21 cellular contexts compared by ENCODE assay signal in genomic region chr10:87557409-87557808, GRCh38. TPM values are rescaled to one million over a fixed set of nuclear protein-coding genes. Genes with fewer than 3 reads are reported as not detected.
DNase-seq lines count a peak whose midpoint lies in the region; ATAC-seq, FAIRE-seq and TF ChIP-seq lines count a peak whose summit lies in the region.
"Had no signal": no experiment of that assay in that cellular context is flagged by ENCODE, and none has a peak within 500 bp of the region (broad histone marks: within the 10 kb centered on the region; RNA-seq: fewer than 3 reads in every experiment).

No MANE protein-coding gene starts in this region.

- TF ChIP-seq RAD21 in liver (IDR thresholded peaks at IDR 0.05): peak; percentile 20 to 40
- TF ChIP-seq RAD21 in HepG2 (CRISPR knock-in tag; IDR thresholded peaks at IDR 0.05): no peak

- BruUV-seq in HepG2 (replicated peaks; lab: Mats Ljungman, UMichigan): no TSS peak

- H3K4me1 Mint-ChIP-seq in endodermal cell: peaks cover 15% of the 10 kb centered on the region
- H3K4me1 Mint-ChIP-seq: B cell had no signal

- peaks cover 0 to 2% (median 0%) of the 10 kb centered on the region in 4 donors for H3K9me3 ChIP-seq in liver (ENCODE audit: control insufficient read depth in 4 of 4, low read length in 3 of 4)
- no peaks in the 10 kb centered on the region for H3K9me3 ChIP-seq in HepG2 (ENCODE audit: low read length)
- peaks cover 6% of the 10 kb centered on the region for H3K9me3 ChIP-seq in endodermal cell (ENCODE audit: control insufficient read depth, low read length)
- H3K9me3 ChIP-seq in right lobe of liver: no peaks in the 10 kb centered on the region
- H3K9me3 ChIP-seq: A549, Caco-2 had no signal

- POLR2A ChIA-PET in HepG2 (lab: Yijun Ruan, JAX): no interaction called here

- no peak overlapping the region for H3K4me3 Mint-ChIP-seq in endodermal cell
- H3K4me3 Mint-ChIP-seq: B cell; CD4-positive, alpha-beta T cell; CD8-positive, alpha-beta T cell had no signal

- peaks cover 12% of the 10 kb centered on the region for H3K36me3 Mint-ChIP-seq in endodermal cell (ENCODE audit: low read depth)

- ATAC-seq in HepG2 (no peak), right lobe of liver (peak; percentile 71 to 85 (median 81))
- ATAC-seq: A549; CD8-positive, alpha-beta T cell; GM12878 had no signal

- H3K9me3 Mint-ChIP-seq in endodermal cell: peaks cover 5% of the 10 kb centered on the region
- H3K9me3 Mint-ChIP-seq: CD4-positive, alpha-beta T cell had no signal

- no peaks in the 10 kb centered on the region for H3K27me3 Mint-ChIP-seq in endodermal cell (ENCODE audit: insufficient read depth)
- H3K27me3 Mint-ChIP-seq: CD4-positive, alpha-beta T cell had no signal

- intact Hi-C loops in HepG2 (cut with micrococcal nuclease; ENCODE audit: unreplicated experiment): no loop called here
- intact Hi-C loops in right lobe of liver (cut with DNase I): no loop called here

- no peak for TF ChIP-seq EP300 in HepG2 (IDR thresholded peaks at IDR 0.05; ENCODE audit: low read depth in 2 of 2, low read length in 2 of 2)
- no peak for TF ChIP-seq EP300 in HepG2 (CRISPR knock-in tag; IDR thresholded peaks at IDR 0.05; ENCODE audit: borderline replicate concordance)

- 36% methylated on average over 3 of the region's 3 CpGs for WGBS in liver
- 95% methylated on average over 3 of the region's 3 CpGs for WGBS in HepG2 (ENCODE audit: low lambda C conversion rate)
- WGBS in endodermal cell (ENCODE audit: insufficient coverage in 1 of 2, insufficient read length in 1 of 2), 2 experiments: 80 to 95% methylated on average over 1 to 3 of the region's 3 CpGs
- WGBS in right lobe of liver (ENCODE audit: insufficient coverage, low coverage, low lambda C conversion rate, missing lambda C conversion rate): 45% methylated on average over 3 of the region's 3 CpGs

- H3K4me2 ChIP-seq in HepG2 (ENCODE audit: low read depth, low read length): no peak overlapping the region
- H3K4me2 ChIP-seq: A549; BLaER1 treated with 17β-estradiol and CSF1 and Interleukin-3, amounts not matched to agents 10 nM and 100 nM had no signal

- H3K36me3 ChIP-seq in liver (ENCODE audit: control insufficient read depth in 4 of 4, insufficient read depth in 3 of 4, low read depth in 1 of 4, low read length in 3 of 4) (peaks cover 0 to 6% (median 4%) of the 10 kb centered on the region in 4 donors), HepG2 (replicated peaks in 1 of 2; ENCODE audit: control insufficient read depth in 1 of 2, insufficient read depth in 2 of 2, low read length in 2 of 2) (peaks cover 0 to 4% of the 10 kb centered on the region in 2 experiments; a peak in 1 of 5 replicates), endodermal cell (ENCODE audit: control insufficient read depth, insufficient read depth, low read length) (peaks cover 11% of the 10 kb centered on the region), right lobe of liver (peaks cover 0 to 6% (median 0%) of the 10 kb centered on the region in 4 donors)

- no peak for TF ChIP-seq POLR2A in HepG2 (IDR thresholded peaks at IDR 0.05; ENCODE audit: insufficient read depth in 1 of 2, low read depth in 2 of 2, low read length in 2 of 2)
- no peak for TF ChIP-seq POLR2A in right lobe of liver (IDR thresholded peaks at IDR 0.05)

- peak overlapping the region; percentile 35 for H3K27ac Mint-ChIP-seq in endodermal cell
- H3K27ac Mint-ChIP-seq: B cell; CD4-positive, alpha-beta T cell; CD8-positive, alpha-beta T cell had no signal

- H3K27ac ChIP-seq in liver (ENCODE audit: low read depth in 1 of 2, low read length in 2 of 2) (peak overlapping the region; percentile 28 to 55), HepG2 (ENCODE audit: extremely low read length, insufficient read depth, low read length) (no peak overlapping the region), endodermal cell (ENCODE audit: low read depth, low read length) (no peak overlapping the region), right lobe of liver (peak overlapping the region in 1 of 3 donors; percentile 46), substantia nigra (ENCODE audit: low read depth, low read length, poor library complexity, severe bottlenecking) (no peak overlapping the region)
- H3K27ac ChIP-seq: 22Rv1; A549; BLaER1 treated with 17β-estradiol and CSF1 and Interleukin-3, amounts not matched to agents 10 nM and 100 nM; C4-2B had no signal

- H4K20me1 ChIP-seq in HepG2 (ENCODE audit: insufficient read depth, low read length): no peaks in the 10 kb centered on the region
- H4K20me1 ChIP-seq: BLaER1 treated with 17β-estradiol and CSF1 and Interleukin-3, amounts not matched to agents 10 nM and 100 nM had no signal

- no peak overlapping the region for H3K4me3 ChIP-seq in liver (ENCODE audit: low read depth in 1 of 3, low read length in 3 of 3)
- no peak overlapping the region for H3K4me3 ChIP-seq in HepG2 (replicated peaks in 1 of 3; ENCODE audit: insufficient read depth in 1 of 3, low read depth in 2 of 3, low read length in 3 of 3)
- H3K4me3 ChIP-seq in endodermal cell (ENCODE audit: low read length): no peak overlapping the region
- H3K4me3 ChIP-seq in right lobe of liver: no peak overlapping the region
- H3K4me3 ChIP-seq: A549; BLaER1 treated with 17β-estradiol and CSF1 and Interleukin-3, amounts not matched to agents 10 nM and 100 nM; GM12878 had no signal

- in situ Hi-C loops in HepG2 (cut with HindIII; ENCODE audit: extremely low pct_ligation_motif_present, low pct_unique_long_range_greater_than_20kb): no loop called here

- H2AFZ ChIP-seq in HepG2 (ENCODE audit: low read length): no peak overlapping the region

- H3K9ac ChIP-seq in liver (ENCODE audit: low read depth in 1 of 2, low read length in 2 of 2) (no peak overlapping the region), HepG2 (ENCODE audit: insufficient read depth, low read depth, low read length) (no peak overlapping the region), endodermal cell (ENCODE audit: extremely low read depth, low read length, poor library complexity, severe bottlenecking) (no peak overlapping the region)
- H3K9ac ChIP-seq: BLaER1 treated with 17β-estradiol and CSF1 and Interleukin-3, amounts not matched to agents 10 nM and 100 nM had no signal

- no peaks in the 10 kb centered on the region for H3K79me2 ChIP-seq in HepG2 (ENCODE audit: insufficient read depth, low read length)

- no peak for FAIRE-seq in HepG2 (lab: Jason Lieb, UNC)
- FAIRE-seq: A549, D721Med, G401.6, GM12878, GM18507 had no signal

- H3K27me3 ChIP-seq in liver (ENCODE audit: control insufficient read depth in 4 of 4, insufficient read depth in 4 of 4, low read length in 3 of 4) (no peaks in the 10 kb centered on the region), HepG2 (ENCODE audit: control insufficient read depth in 1 of 2, insufficient read depth in 2 of 2, low read length in 2 of 2) (no peaks in the 10 kb centered on the region), endodermal cell (ENCODE audit: control insufficient read depth, insufficient read depth, low read length, poor library complexity, severe bottlenecking) (no peaks in the 10 kb centered on the region), right lobe of liver (no peaks in the 10 kb centered on the region)
- H3K27me3 ChIP-seq: BLaER1 treated with 17β-estradiol and CSF1 and Interleukin-3, amounts not matched to agents 10 nM and 100 nM had no signal

- peaks cover 3 to 36% (median 15%) of the 10 kb centered on the region in 4 donors for H3K4me1 ChIP-seq in liver (ENCODE audit: control insufficient read depth in 4 of 4, insufficient read depth in 4 of 4, low read length in 3 of 4)
- peaks cover 26% of the 10 kb centered on the region for H3K4me1 ChIP-seq in HepG2 (ENCODE audit: insufficient read depth, low read length)
- peaks cover 3% of the 10 kb centered on the region for H3K4me1 ChIP-seq in endodermal cell (ENCODE audit: control insufficient read depth, insufficient read depth, low read length)
- peaks cover 0 to 17% (median 7%) of the 10 kb centered on the region in 4 donors for H3K4me1 ChIP-seq in right lobe of liver
- H3K4me1 ChIP-seq: A549; BLaER1 treated with 17β-estradiol and CSF1 and Interleukin-3, amounts not matched to agents 10 nM and 100 nM; Caco-2 had no signal

- CTCF ChIA-PET in HepG2 (lab: Yijun Ruan, JAX; ENCODE audit: low intra/inter-chr PET ratio, low total read pairs): no interaction called here

- no peak for TF ChIP-seq CTCF in liver (IDR thresholded peaks at IDR 0.05; ENCODE audit: low read depth, low read length, missing input control)
- TF ChIP-seq CTCF in HepG2 (CRISPR knock-in tag; IDR thresholded peaks at IDR 0.05): no peak
- no peak for TF ChIP-seq CTCF in endodermal cell (conservative IDR thresholded peaks at IDR 0.05)
- TF ChIP-seq CTCF in right lobe of liver (IDR thresholded peaks at IDR 0.05): no peak

- no peak for DNase-seq in HepG2 (ENCODE audit: low spot score)
- DNase-seq in endodermal cell: no peak
- DNase-seq in right lobe of liver: no peak
- DNase-seq in activated effector memory CD4-positive, alpha-beta T cell treated with Interleukin-2 at 50 U/mL for 16 hours: no peak
- DNase-seq in substantia nigra (lab: John Stamatoyannopoulos, UW): no peak
- DNase-seq: AML-193; Caco-2; Calu3; CD4-positive, alpha-beta T cell; CD8-positive, alpha-beta T cell; DMS79 treated with DMSO at 0.1 percent for 48 hours had no signal

RNA-seq across cellular contexts. Expression of gene MINPP1, which starts 52.7 kb away (rescaled TPM):
- total RNA-seq in liver: 100 to 1,000 TPM in 1 of 2 donors, 10 to 100 TPM in 1; 29.5 to 111 TPM
- polyA plus RNA-seq in liver: 10 to 100 TPM; 19.1 to 19.8 TPM
- 28.0 and 53.7 TPM in 2 replicates for total RNA-seq in HepG2 (2016; rRNA removed; fragmentation: Illumina TruSeq; extraction: Trizol)
- 3.9 and 4.8 TPM in 2 replicates for total RNA-seq in HepG2 (2016; cell fraction: cytosol; rRNA removed; fragmentation: Illumina TruSeq; extraction: Trizol; ENCODE audit: low read depth)
- total RNA-seq in HepG2 (2016; cell fraction: insoluble cytoplasmic fraction; rRNA removed; fragmentation: Illumina TruSeq; extraction: Trizol): 24.9 and 55.2 TPM in 2 replicates
- 7.7 and 10.4 TPM in 2 replicates for total RNA-seq in HepG2 (2016; cell fraction: membrane; rRNA removed; fragmentation: Illumina TruSeq; extraction: Trizol)
- total RNA-seq in HepG2 (2016; cell fraction: nucleus; rRNA removed; fragmentation: Illumina TruSeq; extraction: Trizol): 52.9 and 65.7 TPM in 2 replicates
- 18.4 and 19.2 TPM in 2 replicates for polyA plus RNA-seq in HepG2 (2011; rRNA removed)
- polyA plus RNA-seq in HepG2 (2011; cell fraction: cytosol; rRNA removed): 9.0 and 10.4 TPM in 2 replicates
- polyA plus RNA-seq in HepG2 (2011; cell fraction: nucleus; rRNA removed): 9.9 and 11.4 TPM in 2 replicates
- polyA plus RNA-seq in HepG2 (2012): 25.8 and 38.1 TPM in 2 replicates
- polyA plus RNA-seq in HepG2 (2016; cell fraction: cytosol; fragmentation: Illumina TruSeq; extraction: Trizol; ENCODE audit: low read depth): 2.4 TPM in 2 replicates
- 23.4 and 25.5 TPM in 2 replicates for polyA plus RNA-seq in HepG2 (2016; cell fraction: insoluble cytoplasmic fraction; fragmentation: Illumina TruSeq; extraction: Trizol; ENCODE audit: low read depth)
- 4.2 and 5.6 TPM in 2 replicates for polyA plus RNA-seq in HepG2 (2016; cell fraction: membrane; fragmentation: Illumina TruSeq; extraction: Trizol; ENCODE audit: low read depth)
- polyA plus RNA-seq in HepG2 (2016; cell fraction: nucleus; fragmentation: Illumina TruSeq; extraction: Trizol; ENCODE audit: insufficient read depth, low read depth): 70.3 and 77.7 TPM in 2 replicates
- 6.3 and 28.3 TPM in 2 replicates for polyA minus RNA-seq in HepG2 (2011; rRNA and poly(A)+ RNA removed; ENCODE audit: low replicate concordance)
- 16.9 and 17.9 TPM in 2 replicates for polyA minus RNA-seq in HepG2 (2011; cell fraction: cytosol; rRNA and poly(A)+ RNA removed)
- 13.6 and 15.2 TPM in 2 replicates for polyA minus RNA-seq in HepG2 (2011; cell fraction: nucleus; rRNA and poly(A)+ RNA removed)
- total RNA-seq in endodermal cell: 10 to 100 TPM; 32.4 to 40.4 TPM
- 30.3 TPM for polyA plus RNA-seq in endodermal cell (2013, experiment 1 of 2)
- 32.9 TPM for polyA plus RNA-seq in endodermal cell (2013, experiment 2 of 2)
- total RNA-seq in right lobe of liver: 10 to 100 TPM; 14.4 to 28.2 (median 25.0) TPM

Comparison
In these comparisons a context has a peak if more than half of its experiments do, and no peak if none do; other contexts are left out.
1. H3K27ac ChIP-seq: peak in liver (2 of 2); none in HepG2 (single experiment), endodermal cell (single experiment) and substantia nigra (single experiment).